11 cellular contexts compared by ENCODE assay signal in genomic region chr9:8366161-8366926, GRCh38.
DNase-seq lines count a peak whose midpoint lies in the region; ATAC-seq, FAIRE-seq and TF ChIP-seq lines count a peak whose summit lies in the region.
"Had no signal": no experiment of that assay in that cellular context is flagged by ENCODE, and none has a peak within 500 bp of the region (broad histone marks: within the 10 kb centered on the region; RNA-seq: fewer than 3 reads in every experiment).

No MANE protein-coding gene starts in this region.

- peaks cover 24% of the 10 kb centered on the region for H3K4me1 ChIP-seq in mesodermal cell (ENCODE audit: control insufficient read depth, insufficient read depth, low read length, poor library complexity, severe bottlenecking)
- H3K4me1 ChIP-seq: right lobe of liver, vagina had no signal

- peak overlapping the region; percentile 78 for H3K27ac ChIP-seq in mesodermal cell (ENCODE audit: low read depth, low read length, severe bottlenecking)
- H3K27ac ChIP-seq: right lobe of liver, vagina had no signal

- WGBS in mesodermal cell (ENCODE audit: insufficient coverage in 2 of 2), 2 experiments = 90 to 100% methylated on average over 1 to 2 of the region's 3 CpGs

- in situ Hi-C loops in Caki2 (cut with HindIII; ENCODE audit: low pct_unique_long_range_greater_than_20kb, low sequenced_read_pairs) = no loop called here

- peak; percentile 34 for ATAC-seq in HG03442 (IDR thresholded peaks at IDR 0.05; ENCODE audit: unreplicated experiment)
- ATAC-seq in HG03108 (IDR thresholded peaks at IDR 0.05; ENCODE audit: unreplicated experiment) = no peak
- ATAC-seq: right lobe of liver had no signal

- H3K4me3 ChIP-seq in bronchial epithelial cell (ENCODE audit: low read depth, low read length) = no peak overlapping the region
- H3K4me3 ChIP-seq in mesodermal cell (ENCODE audit: extremely low read depth, insufficient read depth, low read length, poor library complexity, severe bottlenecking) = no peak overlapping the region
- H3K4me3 ChIP-seq: right lobe of liver, vagina had no signal

- H3K36me3 ChIP-seq in bronchial epithelial cell (ENCODE audit: control insufficient read depth, insufficient read depth, low read length) (no peaks in the 10 kb centered on the region), mesodermal cell (ENCODE audit: control insufficient read depth, insufficient read depth, low read length) (no peaks in the 10 kb centered on the region)
- H3K36me3 ChIP-seq: right lobe of liver, vagina had no signal

- no peaks in the 10 kb centered on the region for H3K9me3 ChIP-seq in mesodermal cell (ENCODE audit: control insufficient read depth, low read length)
- H3K9me3 ChIP-seq: right lobe of liver, vagina had no signal

- no peak for FAIRE-seq in bronchial epithelial cell (lab: Jason Lieb, UNC)

- no peaks in the 10 kb centered on the region for H3K27me3 ChIP-seq in bronchial epithelial cell (ENCODE audit: control insufficient read depth, insufficient read depth, low read length)
- H3K27me3 ChIP-seq: right lobe of liver, vagina had no signal

- DNase-seq in Caki2 (ENCODE audit: low read depth) (peak; percentile 81), bronchial epithelial cell (ENCODE audit: low read depth) (peak; percentile 18), pons (ENCODE audit: low spot score) (no peak), NCI-H2171 treated with DMSO at 0.1 percent for 48 hours (lab: John Stamatoyannopoulos, UW) (no peak)
- DNase-seq: activated T-cell treated with anti-CD3 and anti-CD28 coated beads for 4 hours; central memory CD4-positive, alpha-beta T cell; right lobe of liver had no signal

- no peak for TF ChIP-seq CTCF in bronchial epithelial cell (IDR thresholded peaks at IDR 0.05; ENCODE audit: insufficient read depth, low read length, severe bottlenecking)

Comparison
In these comparisons a context has a peak if more than half of its experiments do, and no peak if none do; other contexts are left out.
1. DNase-seq: peak in Caki2 (single experiment) and bronchial epithelial cell (single experiment); none in pons (single experiment) and NCI-H2171 treated with DMSO at 0.1 percent for 48 hours (single experiment).